29 cellular contexts compared by ENCODE assay signal in the genomic region with DNA sequence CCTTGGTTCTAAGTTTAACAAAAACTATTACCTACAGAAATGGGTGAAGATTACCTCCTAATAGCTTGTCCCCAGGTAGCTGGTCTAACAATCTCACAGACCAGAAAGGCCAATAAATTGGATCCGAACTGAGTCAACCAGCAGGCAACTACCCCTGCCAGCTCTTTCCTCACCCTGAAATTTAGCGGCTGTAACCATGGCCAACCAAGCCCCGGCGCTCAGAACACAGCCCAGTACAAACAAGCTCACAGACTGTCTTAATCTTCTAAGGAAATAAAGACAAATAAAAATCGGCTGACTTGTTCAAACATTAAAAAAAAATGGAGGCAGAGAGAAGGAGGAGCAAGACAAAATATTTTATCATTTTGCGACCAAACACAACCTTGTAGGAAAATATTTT.
"Had no signal": no experiment of that assay in that cellular context is flagged by ENCODE, and none has a peak within 500 bp of the region (broad histone marks: within the 10 kb centered on the region; RNA-seq: fewer than 3 reads in every experiment).

No MANE protein-coding gene starts in this region.

- H3K36me3 ChIP-seq: ascending aorta, brain microvascular endothelial cell, esophagus muscularis mucosa, gastrocnemius medialis had no signal

- H3K4me3 Mint-ChIP-seq: activated CD4-positive, alpha-beta memory T cell treated with anti-CD3 and anti-CD28 coated beads for 36 hours; activated CD4-positive, alpha-beta T cell treated with anti-CD3 and anti-CD28 coated beads for 36 hours; activated CD4-positive, alpha-beta T cell treated with anti-CD3 and anti-CD28 coated beads, Interleukin-2, amount 10 ng/mL, durations not matched to agents 24 days and 14 days; activated naive CD4-positive, alpha-beta T cell treated with anti-CD3 and anti-CD28 coated beads, Interleukin-2, amount 10 ng/mL, durations not matched to agents 7 days and 5 days; activated naive CD8-positive, alpha-beta T cell treated with anti-CD3 and anti-CD28 coated beads, Interleukin-2, amount 10 ng/mL, durations not matched to agents 7 days and 5 days; activated T-cell treated with anti-CD3 and anti-CD28 coated beads, Interleukin-2, amount 50 U/mL, for 24 hours; activated T-cell treated with anti-CD3 and anti-CD28 coated beads, Interleukin-2, amount 50 U/mL, for 72 hours; effector memory CD8-positive, alpha-beta T cell; T-helper 17 cell; T-helper 2 cell treated with Interferon-gamma antibody and Interleukin-4, amounts not matched to agents 5 μg/mL and 100 μg/mL, for 36 hours had no signal

- DNase-seq: activated CD4-positive, alpha-beta memory T cell treated with anti-CD3 and anti-CD28 coated beads for 36 hours; activated CD4-positive, alpha-beta T cell treated with anti-CD3 and anti-CD28 coated beads for 36 hours; activated CD4-positive, alpha-beta T cell treated with anti-CD3 and anti-CD28 coated beads, Interleukin-2, amount 10 ng/mL, durations not matched to agents 24 days and 14 days; activated CD4-positive, CD25-positive, alpha-beta regulatory T cell; activated CD4-positive, CD25-positive, alpha-beta regulatory T cell treated with anti-CD3 and anti-CD28 coated beads, Interleukin-2, amount 50 U/mL, for 72 hours; activated CD8-positive, alpha-beta memory T cell treated with anti-CD3 and anti-CD28 coated beads, Interleukin-2, amount 50 U/mL, for 48 hours; activated gamma-delta T cell; activated naive CD4-positive, alpha-beta T cell; activated naive CD4-positive, alpha-beta T cell treated with anti-CD3 and anti-CD28 coated beads, Interleukin-2, amount 10 ng/mL, durations not matched to agents 7 days and 5 days; activated naive CD8-positive, alpha-beta T cell treated with anti-CD3 and anti-CD28 coated beads, Interleukin-2, amount 10 ng/mL, durations not matched to agents 7 days and 5 days; activated T-cell treated with anti-CD3 and anti-CD28 coated beads for 4 hours; activated T-cell treated with anti-CD3 and anti-CD28 coated beads, Interleukin-2, amount 50 U/mL, for 24 hours; activated T-cell treated with anti-CD3 and anti-CD28 coated beads, Interleukin-2, amount 50 U/mL, for 72 hours; brain microvascular endothelial cell; caudate nucleus; cortex of kidney; dermis blood vessel endothelial cell; effector CD4-positive, alpha-beta T cell; effector memory CD8-positive, alpha-beta T cell; erythroblast; foreskin keratinocyte; gastrocnemius medialis; T-helper 1 cell; T-helper 17 cell; T1000 had no signal

- H3K9me3 Mint-ChIP-seq: activated CD4-positive, alpha-beta memory T cell treated with anti-CD3 and anti-CD28 coated beads for 36 hours; activated CD4-positive, alpha-beta T cell treated with anti-CD3 and anti-CD28 coated beads, Interleukin-2, amount 10 ng/mL, durations not matched to agents 24 days and 14 days; activated naive CD4-positive, alpha-beta T cell treated with anti-CD3 and anti-CD28 coated beads, Interleukin-2, amount 10 ng/mL, durations not matched to agents 7 days and 5 days; activated naive CD4-positive, alpha-beta T cell treated with anti-CD3 and anti-CD28 coated beads, Interleukin-2, amount 50 U/mL, for 72 hours; activated T-cell treated with anti-CD3 and anti-CD28 coated beads, Interleukin-2, amount 50 U/mL, for 24 hours; activated T-cell treated with anti-CD3 and anti-CD28 coated beads, Interleukin-2, amount 50 U/mL, for 72 hours; effector memory CD8-positive, alpha-beta T cell; T-helper 2 cell treated with Interferon-gamma antibody and Interleukin-4, amounts not matched to agents 5 μg/mL and 100 μg/mL, for 36 hours had no signal

- H3K27ac ChIP-seq: ascending aorta, brain microvascular endothelial cell, esophagus muscularis mucosa, foreskin keratinocyte, gastrocnemius medialis had no signal

- H3K4me1 ChIP-seq: foreskin keratinocyte, gastrocnemius medialis had no signal

- H3K4me1 Mint-ChIP-seq: activated CD4-positive, alpha-beta T cell treated with anti-CD3 and anti-CD28 coated beads, Interleukin-2, amount 10 ng/mL, durations not matched to agents 24 days and 14 days; T-helper 17 cell had no signal

- H3K4me3 ChIP-seq: ascending aorta, esophagus muscularis mucosa, gastrocnemius medialis had no signal

- H3K27ac Mint-ChIP-seq: activated CD4-positive, alpha-beta memory T cell treated with anti-CD3 and anti-CD28 coated beads for 36 hours; activated CD4-positive, alpha-beta T cell treated with anti-CD3 and anti-CD28 coated beads for 36 hours; activated CD4-positive, alpha-beta T cell treated with anti-CD3 and anti-CD28 coated beads, Interleukin-2, amount 10 ng/mL, durations not matched to agents 24 days and 14 days; activated naive CD4-positive, alpha-beta T cell treated with anti-CD3 and anti-CD28 coated beads, Interleukin-2, amount 10 ng/mL, durations not matched to agents 7 days and 5 days; activated naive CD4-positive, alpha-beta T cell treated with anti-CD3 and anti-CD28 coated beads, Interleukin-2, amount 50 U/mL, for 72 hours; activated naive CD8-positive, alpha-beta T cell treated with anti-CD3 and anti-CD28 coated beads, Interleukin-2, amount 10 ng/mL, durations not matched to agents 7 days and 5 days; activated T-cell treated with anti-CD3 and anti-CD28 coated beads, Interleukin-2, amount 50 U/mL, for 24 hours; activated T-cell treated with anti-CD3 and anti-CD28 coated beads, Interleukin-2, amount 50 U/mL, for 72 hours; effector memory CD8-positive, alpha-beta T cell; T-helper 17 cell; T-helper 2 cell treated with Interferon-gamma antibody and Interleukin-4, amounts not matched to agents 5 μg/mL and 100 μg/mL, for 36 hours had no signal

- H3K9me3 ChIP-seq: ascending aorta, esophagus muscularis mucosa, gastrocnemius medialis had no signal

- H3K36me3 Mint-ChIP-seq: activated CD4-positive, alpha-beta memory T cell treated with anti-CD3 and anti-CD28 coated beads for 36 hours; activated naive CD4-positive, alpha-beta T cell treated with anti-CD3 and anti-CD28 coated beads, Interleukin-2, amount 10 ng/mL, durations not matched to agents 7 days and 5 days; activated naive CD4-positive, alpha-beta T cell treated with anti-CD3 and anti-CD28 coated beads, Interleukin-2, amount 50 U/mL, for 72 hours; activated naive CD8-positive, alpha-beta T cell treated with anti-CD3 and anti-CD28 coated beads, Interleukin-2, amount 10 ng/mL, durations not matched to agents 7 days and 5 days had no signal

- H3K27me3 ChIP-seq: ascending aorta, brain microvascular endothelial cell, esophagus muscularis mucosa, foreskin keratinocyte, gastrocnemius medialis had no signal
